ENCODE assay signal across 18 cellular contexts in genomic region chr5:133399247-133399891, GRCh38.
DNase-seq lines count a peak whose midpoint lies in the region; ATAC-seq and TF ChIP-seq lines count a peak whose summit lies in the region.
"Had no signal": no experiment of that assay in that cellular context is flagged by ENCODE, and none has a peak within 500 bp of the region (broad histone marks: within the 10 kb centered on the region; RNA-seq: fewer than 3 reads in every experiment).

No MANE protein-coding gene starts in this region.

- H3K4me2 ChIP-seq in smooth muscle cell, result no peak overlapping the region
- H3K4me2 ChIP-seq: GM23338 had no signal

- H3K4me3 ChIP-seq in smooth muscle cell, result no peak overlapping the region
- H3K4me3 ChIP-seq: GM23338, Peyer's patch had no signal

- peaks cover 13% of the 10 kb centered on the region for H3K4me1 ChIP-seq in smooth muscle cell (ENCODE audit: low read depth)
- H3K4me1 ChIP-seq: Peyer's patch had no signal

- H3K27ac ChIP-seq in smooth muscle cell (ENCODE audit: low read depth), result no peak overlapping the region
- H3K27ac ChIP-seq: Peyer's patch had no signal

- H3K4me3 Mint-ChIP-seq in activated B cell treated with CpG ODN at 0.5 μM for 24 hours, result no peak overlapping the region
- H3K4me3 Mint-ChIP-seq in stimulated activated naive B cell treated with anti-CD40 and anti-IgM and Interleukin-4, amounts not matched to agents 10 μg/mL and 1 μg/mL and 100 μg/mL, for 72 hours, result peak overlapping the region in 1 of 2 donors; percentile 64
- H3K4me3 Mint-ChIP-seq: CD4-positive, alpha-beta memory T cell; GM23338 had no signal

- intact Hi-C loops in Right ventricle myocardium inferior (cut with DNase I), result no loop called here
- intact Hi-C loops in left cardiac atrium (cut with DNase I), result no loop called here
- intact Hi-C loops in activated B cell treated with CpG ODN at 0.5 μM for 24 hours (cut with micrococcal nuclease), result loop anchor here (5.0 kb wide), 3 partner anchors 292 to 1143 kb away; partner anchors contain the start of gene AFF4
- intact Hi-C loops in left ventricle myocardium superior (cut with micrococcal nuclease), result no loop called here

- H3K36me3 Mint-ChIP-seq in activated B cell treated with CpG ODN at 0.5 μM for 24 hours (ENCODE audit: low read depth), result no peaks in the 10 kb centered on the region
- peaks cover 3 to 23% of the 10 kb centered on the region in 2 donors for H3K36me3 Mint-ChIP-seq in stimulated activated naive B cell treated with anti-CD40 and anti-IgM and Interleukin-4, amounts not matched to agents 10 μg/mL and 1 μg/mL and 100 μg/mL, for 72 hours
- H3K36me3 Mint-ChIP-seq: CD4-positive, alpha-beta memory T cell had no signal

- H3K27ac Mint-ChIP-seq in activated B cell treated with CpG ODN at 0.5 μM for 24 hours, result peak overlapping the region; percentile 94
- peak overlapping the region; percentile 72 for H3K27ac Mint-ChIP-seq in stimulated activated naive B cell treated with anti-CD40 and anti-IgM and Interleukin-4, amounts not matched to agents 10 μg/mL and 1 μg/mL and 100 μg/mL, for 72 hours
- H3K27ac Mint-ChIP-seq: CD4-positive, alpha-beta memory T cell; GM23338 had no signal

- H3K4me1 Mint-ChIP-seq in activated B cell treated with CpG ODN at 0.5 μM for 24 hours, result peaks cover 48% of the 10 kb centered on the region
- peaks cover 45 to 54% of the 10 kb centered on the region in 2 donors for H3K4me1 Mint-ChIP-seq in stimulated activated naive B cell treated with anti-CD40 and anti-IgM and Interleukin-4, amounts not matched to agents 10 μg/mL and 1 μg/mL and 100 μg/mL, for 72 hours

- no peaks in the 10 kb centered on the region for H3K9me3 Mint-ChIP-seq in activated B cell treated with CpG ODN at 0.5 μM for 24 hours
- H3K9me3 Mint-ChIP-seq in stimulated activated naive B cell treated with anti-CD40 and anti-IgM and Interleukin-4, amounts not matched to agents 10 μg/mL and 1 μg/mL and 100 μg/mL, for 72 hours, result peaks cover 5 to 8% of the 10 kb centered on the region in 2 donors

- DNase-seq in Right ventricle myocardium inferior (ENCODE audit: missing footprints), result no peak
- DNase-seq in left cardiac atrium, result no peak
- no peak for DNase-seq in activated B cell treated with CpG ODN at 0.5 μM for 24 hours
- DNase-seq in left ventricle myocardium superior, result no peak
- DNase-seq in stimulated activated naive B cell treated with anti-CD40 and anti-IgM and Interleukin-4, amounts not matched to agents 10 μg/mL and 1 μg/mL and 100 μg/mL, for 72 hours, result no peak
- DNase-seq in cerebellar cortex (ENCODE audit: low spot score), result no peak
- no peak for DNase-seq in T-helper 2 cell
- DNase-seq in smooth muscle cell (lab: John Stamatoyannopoulos, UW; ENCODE audit: unreplicated experiment), result no peak
- DNase-seq: AML-193; CD4-positive, alpha-beta memory T cell; DMS79 treated with DMSO at 0.1 percent for 48 hours; NCI-H1417; NCI-H1930; NCI-H2171; NCI-H446 treated with DMSO at 0.1 percent for 48 hours; NCI-H82; Peyer's patch had no signal

- H3K27me3 ChIP-seq in smooth muscle cell (ENCODE audit: low read depth), result no peaks in the 10 kb centered on the region
- H3K27me3 ChIP-seq: Peyer's patch had no signal

- CTCF ChIA-PET in activated B cell treated with CpG ODN at 0.5 μM for 24 hours (lab: Charles Lee), result interaction anchor here (1.1 to 3.3 kb wide), 2 partner anchors 22 to 25 kb away, joined by 5 to 21 read pairs; no protein-coding TSS in a partner anchor

- H3K9ac ChIP-seq in smooth muscle cell (ENCODE audit: low read depth), result no peak overlapping the region

- H3K27me3 Mint-ChIP-seq in activated B cell treated with CpG ODN at 0.5 μM for 24 hours, result no peaks in the 10 kb centered on the region
- peaks cover 0 to 8% of the 10 kb centered on the region in 2 donors for H3K27me3 Mint-ChIP-seq in stimulated activated naive B cell treated with anti-CD40 and anti-IgM and Interleukin-4, amounts not matched to agents 10 μg/mL and 1 μg/mL and 100 μg/mL, for 72 hours

- H2AFZ ChIP-seq in smooth muscle cell (ENCODE audit: low read depth), result no peak overlapping the region
- H2AFZ ChIP-seq: GM23338 had no signal

- no peaks in the 10 kb centered on the region for H3K36me3 ChIP-seq in smooth muscle cell (ENCODE audit: low read depth)
- H3K36me3 ChIP-seq: Peyer's patch had no signal

- no peaks in the 10 kb centered on the region for H3K79me2 ChIP-seq in smooth muscle cell (ENCODE audit: low read depth)

- POLR2A ChIA-PET in activated B cell treated with CpG ODN at 0.5 μM for 24 hours (lab: Charles Lee), result interaction anchor here (1.1 to 1.9 kb wide), 4 partner anchors 8 to 536 kb away, joined by 3 to 6 read pairs (median 4); no protein-coding TSS in a partner anchor

- ATAC-seq in Right ventricle myocardium inferior, result peak; percentile 86
- no peak for ATAC-seq in left cardiac atrium
- ATAC-seq in activated B cell treated with CpG ODN at 0.5 μM for 24 hours (ENCODE audit: low read depth), result no peak
- peak; percentile 46 for ATAC-seq in left ventricle myocardium superior
- no peak for ATAC-seq in stimulated activated naive B cell treated with anti-CD40 and anti-IgM and Interleukin-4, amounts not matched to agents 10 μg/mL and 1 μg/mL and 100 μg/mL, for 72 hours (replicated peaks)
- ATAC-seq: GM23338 had no signal

- TF ChIP-seq CTCF in activated B cell treated with CpG ODN at 0.5 μM for 24 hours (IDR thresholded peaks at IDR 0.05) (no peak), smooth muscle cell (IDR thresholded peaks at IDR 0.05; ENCODE audit: borderline replicate concordance, insufficient read depth, poor library complexity, severe bottlenecking) (no peak)

- no peaks in the 10 kb centered on the region for H3K9me3 ChIP-seq in smooth muscle cell (replicated peaks; ENCODE audit: low read depth)
- H3K9me3 ChIP-seq: Peyer's patch had no signal

- 74% methylated on average over 10 of the region's 10 CpGs for WGBS in smooth muscle cell (ENCODE audit: low lambda C conversion rate)

- no peaks in the 10 kb centered on the region for H3F3A ChIP-seq in smooth muscle cell (ENCODE audit: low read depth)

- no peaks in the 10 kb centered on the region for H4K20me1 ChIP-seq in smooth muscle cell (ENCODE audit: low read depth)

Comparison
In these comparisons a context has a peak if more than half of its experiments do, and no peak if none do; other contexts are left out.
1. ATAC-seq: peak in Right ventricle myocardium inferior (single experiment) and left ventricle myocardium superior (single experiment); none in left cardiac atrium (0 of 2), activated B cell treated with CpG ODN at 0.5 μM for 24 hours (single experiment) and stimulated activated naive B cell treated with anti-CD40 and anti-IgM and Interleukin-4, amounts not matched to agents 10 μg/mL and 1 μg/mL and 100 μg/mL, for 72 hours (0 of 2).